Comparison of ENCODE assay signal across 18 cellular contexts in genomic region chr17:54270499-54270898, GRCh38.
"Had no signal": no experiment of that assay in that cellular context is flagged by ENCODE, and none has a peak within 500 bp of the region (broad histone marks: within the 10 kb centered on the region; RNA-seq: fewer than 3 reads in every experiment).

No MANE protein-coding gene starts in this region.

- H3K4me3 ChIP-seq: gastrocnemius medialis, left ventricle myocardium inferior, lower lobe of right lung, right atrium auricular region, sigmoid colon, skin epidermis, tibial artery, upper lobe of left lung, vagina had no signal

- H3K9me3 Mint-ChIP-seq: nephron had no signal

- H3K9me3 ChIP-seq: gastrocnemius medialis, lower lobe of right lung, right atrium auricular region, sigmoid colon, tibial artery, upper lobe of left lung, vagina had no signal

- H3K4me1 Mint-ChIP-seq: immature natural killer cell, nephron had no signal

- H3K27ac Mint-ChIP-seq: immature natural killer cell, nephron had no signal

- ATAC-seq: gastrocnemius medialis, left cardiac atrium, lower lobe of right lung had no signal

- DNase-seq: effector memory CD4-positive, alpha-beta T cell; gastrocnemius medialis; glutamatergic neuron; immature natural killer cell; kidney; left cardiac atrium; left ventricle myocardium inferior; lower lobe of right lung; mesenchymal stem cell; midbrain; sigmoid colon; stimulated activated naive CD4-positive, alpha-beta T cell treated with Interleukin-2 at 50 U/mL for 16 hours; tibial artery; upper lobe of left lung had no signal

- H3K4me3 Mint-ChIP-seq: immature natural killer cell, nephron had no signal

- H3K4me1 ChIP-seq: gastrocnemius medialis, left ventricle myocardium inferior, lower lobe of right lung, right atrium auricular region, sigmoid colon, tibial artery, upper lobe of left lung, vagina had no signal

- H3K27ac ChIP-seq: gastrocnemius medialis, left ventricle myocardium inferior, lower lobe of right lung, right atrium auricular region, sigmoid colon, tibial artery, upper lobe of left lung, vagina had no signal

- H3K27me3 ChIP-seq: gastrocnemius medialis, right atrium auricular region, sigmoid colon, tibial artery, upper lobe of left lung, vagina had no signal

- H3K36me3 ChIP-seq: gastrocnemius medialis, left ventricle myocardium inferior, lower lobe of right lung, right atrium auricular region, sigmoid colon, tibial artery, upper lobe of left lung, vagina had no signal
